21 cellular contexts compared by ENCODE assay signal in the genomic region with DNA sequence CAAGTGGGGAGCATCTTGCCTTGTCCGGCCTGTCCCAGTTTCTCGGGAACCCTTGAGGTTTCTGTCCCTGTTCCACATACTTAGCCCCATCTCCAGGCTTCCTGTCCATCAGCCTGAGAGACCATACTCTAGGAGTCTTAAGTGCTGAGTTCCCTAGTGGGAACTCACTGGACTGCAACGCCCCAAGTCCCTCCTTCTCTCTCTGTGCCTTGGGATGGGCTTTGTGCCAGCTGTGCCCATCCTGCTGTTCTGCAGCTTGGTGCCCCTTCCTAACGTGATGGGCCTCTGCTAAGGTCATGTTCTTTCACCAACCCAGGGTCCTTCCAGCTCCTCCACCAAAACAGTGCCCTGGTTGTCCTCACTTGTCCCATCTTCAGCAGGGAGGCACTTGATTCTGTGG.
A peak's percentile ranks its signal among the peaks of the same experiment; 100 is the strongest.
DNase-seq lines count a peak whose midpoint lies in the region; ATAC-seq and TF ChIP-seq lines count a peak whose summit lies in the region.
"Had no signal": no experiment of that assay in that cellular context is flagged by ENCODE, and none has a peak within 500 bp of the region (broad histone marks: within the 10 kb centered on the region; RNA-seq: fewer than 3 reads in every experiment).

No MANE protein-coding gene starts in this region.

- H3K4me3 ChIP-seq in CD4-positive, CD25-positive, alpha-beta regulatory T cell (ENCODE audit: low read depth, low read length), result no peak overlapping the region
- no peak overlapping the region for H3K4me3 ChIP-seq in IMR-90 (ENCODE audit: insufficient read depth, low read depth, low read length)
- no peak overlapping the region for H3K4me3 ChIP-seq in trophoblast cell (ENCODE audit: low read depth, low read length)
- no peak overlapping the region for H3K4me3 ChIP-seq in sigmoid colon
- H3K4me3 ChIP-seq: A549, GM12878 had no signal

- H3K79me1 ChIP-seq in IMR-90 (ENCODE audit: low read depth in 1 of 2, low read length in 2 of 2) (no peaks in the 10 kb centered on the region; a peak in 2 of 4 replicates), trophoblast cell (ENCODE audit: low read length) (peaks cover 4% of the 10 kb centered on the region)

- H3K23ac ChIP-seq in IMR-90 (ENCODE audit: low read depth, low read length), result no peak overlapping the region; the same call in 1 of the 2 replicates
- no peak overlapping the region for H3K23ac ChIP-seq in trophoblast cell (ENCODE audit: low read length)

- H4K91ac ChIP-seq in IMR-90 (ENCODE audit: insufficient read depth, low read depth, low read length) (peak overlapping the region; percentile 85), trophoblast cell (ENCODE audit: low read depth, low read length) (peak overlapping the region; percentile 16)

- intact Hi-C loops in IMR-90 (cut with micrococcal nuclease) (no loop called here), sigmoid colon (cut with DNase I) (no loop called here)

- no peaks in the 10 kb centered on the region for H3K27me3 Mint-ChIP-seq in CD4-positive, CD25-positive, alpha-beta regulatory T cell
- no peaks in the 10 kb centered on the region for H3K27me3 Mint-ChIP-seq in memory B cell
- no peaks in the 10 kb centered on the region for H3K27me3 Mint-ChIP-seq in activated CD4-positive, alpha-beta memory T cell treated with anti-CD3 and anti-CD28 coated beads, Interleukin-2, amount 10 ng/mL, durations not matched to agents 7 days and 5 days
- H3K27me3 Mint-ChIP-seq: CD4-positive, alpha-beta memory T cell had no signal

- H3K9me3 Mint-ChIP-seq in CD4-positive, CD25-positive, alpha-beta regulatory T cell, result peaks cover 0 to 4% (median 0%) of the 10 kb centered on the region in 7 donors
- no peaks in the 10 kb centered on the region for H3K9me3 Mint-ChIP-seq in memory B cell
- H3K9me3 Mint-ChIP-seq in activated CD4-positive, alpha-beta memory T cell treated with anti-CD3 and anti-CD28 coated beads, Interleukin-2, amount 10 ng/mL, durations not matched to agents 7 days and 5 days, result no peaks in the 10 kb centered on the region

- TF ChIP-seq POLR2A in IMR-90 (IDR thresholded peaks at IDR 0.05; ENCODE audit: low read depth, low read length) (no peak), sigmoid colon (IDR thresholded peaks at IDR 0.05) (no peak)

- peak overlapping the region; percentile 91; the same call in 1 of the 2 replicates for H2BK20ac ChIP-seq in IMR-90 (ENCODE audit: low read depth, low read length)

- H3K36me3 ChIP-seq in CD4-positive, CD25-positive, alpha-beta regulatory T cell (ENCODE audit: control insufficient read depth, insufficient read depth, low read length), result no peaks in the 10 kb centered on the region
- no peaks in the 10 kb centered on the region for H3K36me3 ChIP-seq in IMR-90 (ENCODE audit: control insufficient read depth, insufficient read depth, low read length)
- H3K36me3 ChIP-seq in trophoblast cell (ENCODE audit: control insufficient read depth in 1 of 2, insufficient read depth in 2 of 2, low read length in 2 of 2), result no peaks in the 10 kb centered on the region
- no peaks in the 10 kb centered on the region for H3K36me3 ChIP-seq in sigmoid colon

- H3K9ac ChIP-seq in IMR-90 (ENCODE audit: low read depth, low read length) (no peak overlapping the region), trophoblast cell (ENCODE audit: low read length) (no peak overlapping the region)

- POLR2A ChIA-PET in IMR-90 (lab: Charles Lee; ENCODE audit: unreplicated experiment), result no interaction called here
- POLR2A ChIA-PET in activated CD4-positive, alpha-beta memory T cell treated with anti-CD3 and anti-CD28 coated beads, Interleukin-2, amount 10 ng/mL, durations not matched to agents 7 days and 5 days (lab: Charles Lee), result interaction anchor here (0.8 kb wide), 1 partner anchor 25 kb away, joined by 3 read pairs; no protein-coding TSS in a partner anchor

- H2AK5ac ChIP-seq in IMR-90 (ENCODE audit: low read depth, low read length) (peak overlapping the region; percentile 91), trophoblast cell (ENCODE audit: low read length) (no peak overlapping the region)

- no peaks in the 10 kb centered on the region for H3K4me1 ChIP-seq in CD4-positive, CD25-positive, alpha-beta regulatory T cell (ENCODE audit: control insufficient read depth, insufficient read depth, low read length, poor library complexity, severe bottlenecking)
- H3K4me1 ChIP-seq in IMR-90 (ENCODE audit: control insufficient read depth, insufficient read depth, low read length), result peaks cover 14% of the 10 kb centered on the region
- H3K4me1 ChIP-seq in trophoblast cell (ENCODE audit: control insufficient read depth in 1 of 2, insufficient read depth in 2 of 2, low read length in 2 of 2), result peaks cover 16 to 17% of the 10 kb centered on the region in 2 experiments
- H3K4me1 ChIP-seq in sigmoid colon, result peaks cover 0 to 30% (median 13%) of the 10 kb centered on the region in 4 donors

- H2AK9ac ChIP-seq in IMR-90 (replicated peaks; ENCODE audit: low read depth, low read length, poor library complexity), result peak overlapping the region; percentile 85

- peak overlapping the region; percentile 97; the same call in 2 of the 3 replicates for H2BK15ac ChIP-seq in IMR-90 (ENCODE audit: low read depth, low read length)

- H3K14ac ChIP-seq in IMR-90 (replicated peaks; ENCODE audit: low read depth, low read length), result peak overlapping the region; percentile 98
- H3K14ac ChIP-seq in trophoblast cell (ENCODE audit: low read length), result no peak overlapping the region

- no peak overlapping the region for H3K4me3 Mint-ChIP-seq in CD4-positive, CD25-positive, alpha-beta regulatory T cell
- no peak overlapping the region for H3K4me3 Mint-ChIP-seq in memory B cell
- H3K4me3 Mint-ChIP-seq in activated CD4-positive, alpha-beta memory T cell treated with anti-CD3 and anti-CD28 coated beads, Interleukin-2, amount 10 ng/mL, durations not matched to agents 7 days and 5 days, result no peak overlapping the region
- H3K4me3 Mint-ChIP-seq: CD4-positive, alpha-beta memory T cell had no signal

- H3K27ac ChIP-seq in CD4-positive, CD25-positive, alpha-beta regulatory T cell (ENCODE audit: insufficient read depth, low read length, poor library complexity, severe bottlenecking), result no peak overlapping the region
- H3K27ac ChIP-seq in IMR-90 (ENCODE audit: insufficient read depth, low read length), result no peak overlapping the region
- H3K27ac ChIP-seq in trophoblast cell (ENCODE audit: low read depth, low read length), result no peak overlapping the region
- no peak overlapping the region for H3K27ac ChIP-seq in sigmoid colon
- H3K27ac ChIP-seq: 22Rv1, A549, C4-2B had no signal

- H2BK5ac ChIP-seq in IMR-90 (ENCODE audit: low read depth, low read length, poor library complexity, severe bottlenecking) (peak overlapping the region; percentile 43), trophoblast cell (ENCODE audit: low read depth, low read length, poor library complexity) (no peak overlapping the region)

- peak overlapping the region; percentile 17; the same call in 1 of the 2 replicates for H4K5ac ChIP-seq in IMR-90 (ENCODE audit: low read depth, low read length)

- peaks cover 7% of the 10 kb centered on the region for H3K36me3 Mint-ChIP-seq in CD4-positive, CD25-positive, alpha-beta regulatory T cell
- H3K36me3 Mint-ChIP-seq in memory B cell, result peaks cover 5% of the 10 kb centered on the region
- no peaks in the 10 kb centered on the region for H3K36me3 Mint-ChIP-seq in activated CD4-positive, alpha-beta memory T cell treated with anti-CD3 and anti-CD28 coated beads, Interleukin-2, amount 10 ng/mL, durations not matched to agents 7 days and 5 days (ENCODE audit: low read depth)

- peak overlapping the region; percentile 22 to 52 (median 35) for H3K27ac Mint-ChIP-seq in CD4-positive, CD25-positive, alpha-beta regulatory T cell
- peak overlapping the region; percentile 8 for H3K27ac Mint-ChIP-seq in memory B cell
- no peak overlapping the region for H3K27ac Mint-ChIP-seq in activated CD4-positive, alpha-beta memory T cell treated with anti-CD3 and anti-CD28 coated beads, Interleukin-2, amount 10 ng/mL, durations not matched to agents 7 days and 5 days

- no peak for TF ChIP-seq RAD21 in IMR-90 (IDR thresholded peaks at IDR 0.05; ENCODE audit: low read length)

- dilution Hi-C loops in IMR-90 (cut with HindIII; ENCODE audit: low sequenced_read_pairs, unreplicated experiment), result no loop called here

- H3K79me2 ChIP-seq in trophoblast cell (ENCODE audit: control insufficient read depth, insufficient read depth, low read length, poor library complexity), result no peaks in the 10 kb centered on the region

- H2BK120ac ChIP-seq in IMR-90 (ENCODE audit: low read depth, low read length) (peak overlapping the region; percentile 81), trophoblast cell (ENCODE audit: insufficient read depth, low read length, poor library complexity) (peak overlapping the region; percentile 23)

- in situ Hi-C loops in IMR-90 (cut with MboI; ENCODE audit: low sequenced_read_pairs), result no loop called here

- no peaks in the 10 kb centered on the region for H3K27me3 ChIP-seq in CD4-positive, CD25-positive, alpha-beta regulatory T cell (ENCODE audit: control insufficient read depth, insufficient read depth, low read length)
- no peaks in the 10 kb centered on the region for H3K27me3 ChIP-seq in IMR-90 (ENCODE audit: control insufficient read depth, insufficient read depth, low read length)
- H3K27me3 ChIP-seq in trophoblast cell (ENCODE audit: insufficient read depth, low read length), result no peaks in the 10 kb centered on the region
- H3K27me3 ChIP-seq in sigmoid colon, result no peaks in the 10 kb centered on the region

- H3K4me2 ChIP-seq in IMR-90 (ENCODE audit: low read depth, low read length) (no peak overlapping the region), trophoblast cell (ENCODE audit: low read length) (no peak overlapping the region)
- H3K4me2 ChIP-seq: A549 had no signal

- no peak for TF ChIP-seq EP300 in sigmoid colon (IDR thresholded peaks at IDR 0.05)

- H3K56ac ChIP-seq in IMR-90 (ENCODE audit: extremely low read depth, insufficient read depth, low read length), result no peak overlapping the region

- BruUV-seq in IMR-90 (replicated peaks; lab: Mats Ljungman, UMichigan), result no TSS peak

- H2AFZ ChIP-seq in IMR-90 (replicated peaks; ENCODE audit: low read length, poor library complexity), result no peak overlapping the region
- no peak overlapping the region for H2AFZ ChIP-seq in trophoblast cell (ENCODE audit: insufficient read depth, low read length, poor library complexity)

- H3K4me1 Mint-ChIP-seq in CD4-positive, CD25-positive, alpha-beta regulatory T cell, result peaks cover 0 to 8% (median 0%) of the 10 kb centered on the region in 4 donors
- peaks cover 16% of the 10 kb centered on the region for H3K4me1 Mint-ChIP-seq in memory B cell
- peaks cover 11% of the 10 kb centered on the region for H3K4me1 Mint-ChIP-seq in activated CD4-positive, alpha-beta memory T cell treated with anti-CD3 and anti-CD28 coated beads, Interleukin-2, amount 10 ng/mL, durations not matched to agents 7 days and 5 days

- no peaks in the 10 kb centered on the region for H3K9me3 ChIP-seq in CD4-positive, CD25-positive, alpha-beta regulatory T cell (ENCODE audit: control insufficient read depth in 2 of 2, low read length in 2 of 2)
- no peaks in the 10 kb centered on the region for H3K9me3 ChIP-seq in IMR-90 (ENCODE audit: control insufficient read depth, insufficient read depth, low read length)
- H3K9me3 ChIP-seq in trophoblast cell (ENCODE audit: insufficient read depth, low read depth, low read length), result no peaks in the 10 kb centered on the region
- no peaks in the 10 kb centered on the region for H3K9me3 ChIP-seq in sigmoid colon
- H3K9me3 ChIP-seq: A549 had no signal

- DNase-seq in CD4-positive, CD25-positive, alpha-beta regulatory T cell, result no peak
- DNase-seq in IMR-90, result no peak
- no peak for DNase-seq in memory B cell (ENCODE audit: low spot score in 2 of 2)
- DNase-seq in trophoblast cell, result no peak
- DNase-seq in DMS153 treated with DMSO at 0.1 percent for 48 hours (lab: John Stamatoyannopoulos, UW; ENCODE audit: unreplicated experiment), result no peak
- DNase-seq in activated CD4-positive, alpha-beta memory T cell treated with anti-CD3 and anti-CD28 coated beads, Interleukin-2, amount 10 ng/mL, durations not matched to agents 7 days and 5 days, result no peak
- no peak for DNase-seq in sigmoid colon
- DNase-seq: AML-193; Calu3; CD4-positive, alpha-beta memory T cell; DMS53; DND-41; GOT3; H7 had no signal

- H4K20me1 ChIP-seq in IMR-90 (ENCODE audit: insufficient read depth, low read length), result no peaks in the 10 kb centered on the region

- H3K18ac ChIP-seq in IMR-90 (ENCODE audit: low read depth, low read length), result peak overlapping the region; percentile 12; the same call in 1 of the 2 replicates
- peak overlapping the region; percentile 50 for H3K18ac ChIP-seq in trophoblast cell (ENCODE audit: low read length)

- CTCF ChIA-PET in IMR-90 (lab: Yijun Ruan, JAX), result interaction anchor here (0.6 kb wide), 1 partner anchor 102 kb away, joined by 6 read pairs; no protein-coding TSS in a partner anchor
- CTCF ChIA-PET in activated CD4-positive, alpha-beta memory T cell treated with anti-CD3 and anti-CD28 coated beads, Interleukin-2, amount 10 ng/mL, durations not matched to agents 7 days and 5 days (lab: Charles Lee), result no interaction called here

- H3K9me1 ChIP-seq in IMR-90 (ENCODE audit: insufficient read depth, low read length), result peaks cover 24% of the 10 kb centered on the region

- TF ChIP-seq CTCF in IMR-90 (conservative IDR thresholded peaks at IDR 0.05; ENCODE audit: low read depth, low read length) (no peak), sigmoid colon (IDR thresholded peaks at IDR 0.05) (no peak)

- WGBS in IMR-90 (ENCODE audit: extremely low coverage in 2 of 2, insufficient read length in 1 of 2), 2 experiments, result 93% methylated on average over 2 of the region's 4 CpGs; no CpG with 5 or more reads in 1 of the 2 experiments
- WGBS in trophoblast cell (ENCODE audit: extremely low coverage, insufficient coverage, insufficient read length), result no CpG with 5 or more reads among the region's 4 CpGs
- WGBS in sigmoid colon, 2 donors, result 87 to 95% methylated on average over 4 of the region's 4 CpGs

- no peak for ATAC-seq in CD4-positive, CD25-positive, alpha-beta regulatory T cell (ENCODE audit: low read depth in 2 of 2)
- no peak for ATAC-seq in IMR-90 (ENCODE audit: low read depth)
- no peak for ATAC-seq in memory B cell (ENCODE audit: low read depth)
- no peak for ATAC-seq in GM21825 (IDR thresholded peaks at IDR 0.05; ENCODE audit: unreplicated experiment)
- ATAC-seq: A549, GM12878, HCT116, HepG2 had no signal

- H3K4ac ChIP-seq in IMR-90 (ENCODE audit: low read depth, low read length), result peak overlapping the region; percentile 92
- no peak overlapping the region for H3K4ac ChIP-seq in trophoblast cell (ENCODE audit: low read depth, low read length)

- peak overlapping the region; percentile 15 for H2BK12ac ChIP-seq in trophoblast cell (ENCODE audit: low read length)

- H4K12ac ChIP-seq in trophoblast cell (ENCODE audit: low read depth, low read length), result no peak overlapping the region

- H4K8ac ChIP-seq in IMR-90 (ENCODE audit: low read depth in 2 of 2, low read length in 2 of 2) (peak overlapping the region; percentile 51 to 84; a peak in 2 of 4 replicates), trophoblast cell (ENCODE audit: low read depth, low read length) (no peak overlapping the region)
